In genomic region chr1:111369645-111370044, GRCh38 we compare ENCODE assay signal across 27 cellular contexts.
"Had no signal": no experiment of that assay in that cellular context is flagged by ENCODE, and none has a peak within 500 bp of the region (broad histone marks: within the 10 kb centered on the region; RNA-seq: fewer than 3 reads in every experiment).

No MANE protein-coding gene starts in this region.

- H3K9me3 ChIP-seq: breast epithelium, esophagus muscularis mucosa, heart right ventricle, left lung, lower lobe of right lung, upper lobe of left lung had no signal

- FAIRE-seq: small intestine had no signal

- H3K36me3 ChIP-seq: breast epithelium, esophagus muscularis mucosa, heart right ventricle, left lung, lower lobe of right lung, upper lobe of left lung had no signal

- H3K27me3 ChIP-seq: upper lobe of left lung had no signal

- DNase-seq: activated CD4-positive, alpha-beta T cell treated with anti-CD3 and anti-CD28 coated beads, Interleukin-2, amount 50 U/mL, for 1 hour; activated CD8-positive, alpha-beta T cell treated with anti-CD3 and anti-CD28 coated beads for 36 hours; activated gamma-delta T cell treated with Interleukin-2 at 50 U/mL for 16 hours; activated naive CD8-positive, alpha-beta T cell treated with anti-CD3 and anti-CD28 coated beads, Interleukin-2, amount 50 U/mL, for 24 hours; activated T-cell treated with anti-CD3 and anti-CD28 coated beads, Interleukin-2, amount 50 U/mL, for 4 hours; amygdala; central memory CD4-positive, alpha-beta T cell; endodermal cell; foreskin melanocyte; heart right ventricle; kidney glomerular epithelial cell; left lung; lower lobe of right lung; mesenchymal stem cell; retina; small intestine; stimulated activated CD4-positive, alpha-beta T cell treated with anti-CD3 and anti-CD28 coated beads, Interleukin-4, amount 100 ng/mL, for 24 hours; substantia nigra; T-helper 2 cell; upper lobe of left lung had no signal

- H3K27ac ChIP-seq: breast epithelium, esophagus muscularis mucosa, heart right ventricle, left lung, lower lobe of right lung, upper lobe of left lung had no signal

- ATAC-seq: activated CD8-positive, alpha-beta T cell treated with anti-CD3 and anti-CD28 coated beads for 36 hours; activated naive CD8-positive, alpha-beta T cell treated with anti-CD3 and anti-CD28 coated beads, Interleukin-2, amount 50 U/mL, for 24 hours; activated T-cell treated with anti-CD3 and anti-CD28 coated beads, Interleukin-2, amount 50 U/mL, for 4 hours; activated T-helper 17 cell treated with anti-CD3 and anti-CD28 coated beads, Interleukin-2, amount 50 U/mL, for 72 hours; heart right ventricle; left lung; lower lobe of right lung; natural killer cell treated with Interleukin-12 subunit alpha and Interleukin-12 subunit beta and Interleukin-15 and Interleukin-18, amount 100 ng/mL, for 72 hours; sciatic nerve; stimulated activated effector memory CD8-positive, alpha-beta T cell treated with anti-CD3 and anti-CD28 coated beads, Interleukin-12 subunit alpha, Interleukin-12 subunit beta, amount 100 ng/mL, for 72 hours; WTC11 had no signal

- H3K4me3 ChIP-seq: breast epithelium, esophagus muscularis mucosa, heart right ventricle, left lung, lower lobe of right lung, upper lobe of left lung had no signal

- H3K4me1 ChIP-seq: breast epithelium, esophagus muscularis mucosa, heart right ventricle, left lung, lower lobe of right lung, upper lobe of left lung had no signal
